18 cellular contexts compared by ENCODE assay signal in genomic region chr16:75372236-75372856, GRCh38.
A peak's percentile ranks its signal among the peaks of the same experiment; 100 is the strongest.
DNase-seq lines count a peak whose midpoint lies in the region; FAIRE-seq and TF ChIP-seq lines count a peak whose summit lies in the region.
"Had no signal": no experiment of that assay in that cellular context is flagged by ENCODE, and none has a peak within 500 bp of the region (broad histone marks: within the 10 kb centered on the region; RNA-seq: fewer than 3 reads in every experiment).

No MANE protein-coding gene starts in this region.

- TF ChIP-seq CTCF in astrocyte of the cerebellum (IDR thresholded peaks at IDR 0.05; ENCODE audit: low read depth, low read length, missing control alignments), result no peak
- TF ChIP-seq CTCF in tibial nerve (IDR thresholded peaks at IDR 0.05), result no peak

- H3K4me3 ChIP-seq in astrocyte of the cerebellum (ENCODE audit: low read depth, low read length) (no peak overlapping the region), skeletal muscle satellite cell (ENCODE audit: low read length) (no peak overlapping the region), tibial nerve (no peak overlapping the region)
- H3K4me3 ChIP-seq: coronary artery, hepatocyte, mucosa of descending colon, skin epidermis, transverse colon had no signal

- H3K9me3 ChIP-seq in skeletal muscle satellite cell (replicated peaks; ENCODE audit: low read length) (no peaks in the 10 kb centered on the region), tibial nerve (no peaks in the 10 kb centered on the region)
- H3K9me3 ChIP-seq: mucosa of descending colon, transverse colon had no signal

- DNase-seq in HTR-8/SVneo (ENCODE audit: insufficient read length, low spot score) (no peak), astrocyte of the cerebellum (ENCODE audit: low read depth) (peak; percentile 12), fibroblast of the conjunctiva (ENCODE audit: low read depth) (peak; percentile 30), mucosa of gallbladder (ENCODE audit: low spot score) (no peak), DMS79 treated with DMSO at 0.1 percent for 48 hours (lab: John Stamatoyannopoulos, UW) (no peak), tibial nerve (ENCODE audit: low spot score in 2 of 2) (no peak)
- DNase-seq: activated CD4-positive, CD25-positive, alpha-beta regulatory T cell treated with anti-CD3 and anti-CD28 coated beads, Interleukin-2, amount 50 U/mL, for 72 hours; amygdala; kidney glomerular epithelial cell; mucosa of descending colon; NCI-H2227 treated with DMSO at 0.1 percent for 48 hours; occipital lobe; transverse colon had no signal

- TF ChIP-seq POLR2A in tibial nerve (IDR thresholded peaks at IDR 0.05), result no peak

- H3K36me3 ChIP-seq in skeletal muscle satellite cell (ENCODE audit: insufficient read depth, low read length) (peaks cover 11% of the 10 kb centered on the region), tibial nerve (peaks cover 0 to 15% (median 0%) of the 10 kb centered on the region in 3 donors)
- H3K36me3 ChIP-seq: transverse colon had no signal

- no peaks in the 10 kb centered on the region for H3K27me3 ChIP-seq in skeletal muscle satellite cell (ENCODE audit: control insufficient read depth, insufficient read depth, low read length)
- no peaks in the 10 kb centered on the region for H3K27me3 ChIP-seq in tibial nerve
- H3K27me3 ChIP-seq: hepatocyte, transverse colon had no signal

- H3K27ac ChIP-seq in tibial nerve, result peak overlapping the region in 1 of 4 donors; percentile 51
- H3K27ac ChIP-seq: C4-2B, hepatocyte, transverse colon had no signal

- in situ Hi-C loops in astrocyte of the cerebellum (cut with HindIII; ENCODE audit: low sequenced_read_pairs), result loop anchor here (5.0 kb wide), 1 partner anchor 60 kb away; no protein-coding TSS in a partner anchor

- H3K4me1 ChIP-seq in skeletal muscle satellite cell (ENCODE audit: control insufficient read depth, insufficient read depth, low read length), result peaks cover 19% of the 10 kb centered on the region
- H3K4me1 ChIP-seq in tibial nerve, result peaks cover 0 to 14% (median 6%) of the 10 kb centered on the region in 4 donors
- H3K4me1 ChIP-seq: transverse colon had no signal

- peak overlapping the region; percentile 4 for H3K4me2 ChIP-seq in skeletal muscle satellite cell (ENCODE audit: low read length)
- H3K4me2 ChIP-seq: hepatocyte had no signal

- peak; percentile 16 for FAIRE-seq in HTR-8/SVneo (lab: Jason Lieb, UNC)

- TF ChIP-seq EP300 in tibial nerve (IDR thresholded peaks at IDR 0.05), result no peak

- 50 to 66% methylated on average over 3 of the region's 3 CpGs for WGBS in tibial nerve, 2 donors

- H3K9ac ChIP-seq in skeletal muscle satellite cell (ENCODE audit: low read depth, low read length), result no peak overlapping the region

Comparison
In these comparisons a context has a peak if more than half of its experiments do, and no peak if none do; other contexts are left out.
1. DNase-seq: peak in astrocyte of the cerebellum (single experiment) and fibroblast of the conjunctiva (single experiment); none in HTR-8/SVneo (single experiment), mucosa of gallbladder (single experiment), DMS79 treated with DMSO at 0.1 percent for 48 hours (single experiment) and tibial nerve (0 of 2).